ENCODE assay signal across 33 cellular contexts in genomic region chr10:58477902-58478301, GRCh38. TPM values are rescaled to one million over a fixed set of nuclear protein-coding genes. Genes with fewer than 3 reads are reported as not detected.
DNase-seq lines count a peak whose midpoint lies in the region; TF ChIP-seq lines count a peak whose summit lies in the region.
"Had no signal": no experiment of that assay in that cellular context is flagged by ENCODE, and none has a peak within 500 bp of the region (broad histone marks: within the 10 kb centered on the region; RNA-seq: fewer than 3 reads in every experiment).

No MANE protein-coding gene starts in this region.

- no peaks in the 10 kb centered on the region for H3K9me3 ChIP-seq in neural progenitor cell (ENCODE audit: low read depth)
- H3K9me3 ChIP-seq: lower lobe of right lung, suprapubic skin, upper lobe of right lung had no signal

- H3K27ac ChIP-seq in neural progenitor cell, result no peak overlapping the region
- H3K27ac ChIP-seq: epithelial cell of prostate, HL-60, KMS-11, lower lobe of right lung, parathyroid adenoma, suprapubic skin, upper lobe of right lung had no signal

- H3K4me1 ChIP-seq in neural progenitor cell, result no peaks in the 10 kb centered on the region
- H3K4me1 ChIP-seq: lower lobe of right lung, parathyroid adenoma, upper lobe of right lung had no signal

- H3K36me3 ChIP-seq in neural progenitor cell, result no peaks in the 10 kb centered on the region
- H3K36me3 ChIP-seq: lower lobe of right lung, suprapubic skin, upper lobe of right lung had no signal

- no peak overlapping the region for H3K9ac ChIP-seq in neural progenitor cell
- H3K9ac ChIP-seq: KMS-11, parathyroid adenoma had no signal

- intact Hi-C loops in CD14-positive monocyte (cut with micrococcal nuclease), result no loop called here

- H3K36me3 Mint-ChIP-seq in neural progenitor cell (no peaks in the 10 kb centered on the region), CD14-positive monocyte (no peaks in the 10 kb centered on the region)
- H3K36me3 Mint-ChIP-seq: activated naive CD4-positive, alpha-beta T cell treated with anti-CD3 and anti-CD28 coated beads, Interleukin-2, amount 50 U/mL, for 72 hours had no signal

- H3K79me2 ChIP-seq in neural progenitor cell (ENCODE audit: low read depth), result no peaks in the 10 kb centered on the region
- H3K79me2 ChIP-seq: parathyroid adenoma had no signal

- no peaks in the 10 kb centered on the region for H3K27me3 Mint-ChIP-seq in neural progenitor cell (ENCODE audit: insufficient read depth, low read depth)
- peaks cover 2 to 7% (median 3%) of the 10 kb centered on the region in 3 donors for H3K27me3 Mint-ChIP-seq in CD14-positive monocyte (ENCODE audit: low read depth in 3 of 3)

- no peaks in the 10 kb centered on the region for H3F3A ChIP-seq in neural progenitor cell (ENCODE audit: low read depth)

- no peak overlapping the region for H3K4me3 ChIP-seq in epithelial cell of proximal tubule (ENCODE audit: low read depth, low read length)
- no peak overlapping the region for H3K4me3 ChIP-seq in neural progenitor cell
- H3K4me3 ChIP-seq: coronary artery, lower lobe of right lung, suprapubic skin, upper lobe of right lung had no signal

- H3K4me3 Mint-ChIP-seq in neural progenitor cell, result no peak overlapping the region
- no peak overlapping the region for H3K4me3 Mint-ChIP-seq in CD14-positive monocyte
- H3K4me3 Mint-ChIP-seq: CD4-positive, alpha-beta T cell; neural crest cell had no signal

- peak; percentile 9 for DNase-seq in EH (ENCODE audit: low read depth)
- peak; percentile 16 to 62 for DNase-seq in NCI-H446 (lab: John Stamatoyannopoulos, UW)
- no peak for DNase-seq in epithelial cell of proximal tubule (ENCODE audit: low read depth)
- DNase-seq in neural progenitor cell (ENCODE audit: low spot score), result no peak
- no peak for DNase-seq in CD14-positive monocyte (ENCODE audit: low spot score)
- DNase-seq in activated T-cell treated with anti-CD3 and anti-CD28 coated beads, Interleukin-2, amount 50 U/mL, for 1 hour, result no peak
- DNase-seq in NCI-H1092 (lab: John Stamatoyannopoulos, UW), result no peak
- DNase-seq: activated CD4-positive, alpha-beta T cell treated with anti-CD3 and anti-CD28 coated beads for 4 hours; activated CD8-positive, alpha-beta memory T cell treated with anti-CD3 and anti-CD28 coated beads for 24 hours; activated effector memory CD4-positive, alpha-beta T cell treated with Interleukin-2 at 50 U/mL for 16 hours; activated T-cell treated with anti-CD3 and anti-CD28 coated beads for 4 hours; CD4-positive, alpha-beta T cell; DND-41; effector CD8-positive, alpha-beta T cell; foreskin melanocyte; lower lobe of right lung; NCI-H1417 treated with DMSO at 0.1 percent for 48 hours; NCI-H2029 treated with DMSO at 0.1 percent for 48 hours; NCI-H226; retina; SHP77; small intestine; stimulated activated naive CD4-positive, alpha-beta T cell treated with Interleukin-2 at 50 U/mL for 16 hours; upper lobe of right lung had no signal

- no peak overlapping the region for H2AFZ ChIP-seq in neural progenitor cell (replicated peaks)
- H2AFZ ChIP-seq: parathyroid adenoma had no signal

- H4K20me1 ChIP-seq in neural progenitor cell (ENCODE audit: low read depth), result no peaks in the 10 kb centered on the region

- TF ChIP-seq CTCF in epithelial cell of proximal tubule (conservative IDR thresholded peaks at IDR 0.05; ENCODE audit: low read depth, low read length) (peak; percentile 11), neural progenitor cell (IDR thresholded peaks at IDR 0.05) (peak; percentile 7), CD14-positive monocyte (IDR thresholded peaks at IDR 0.05) (no peak)

- H3K4me2 ChIP-seq in neural progenitor cell, result no peak overlapping the region
- H3K4me2 ChIP-seq: KMS-11 had no signal

- H3K27ac Mint-ChIP-seq in neural progenitor cell (no peak overlapping the region), CD14-positive monocyte (no peak overlapping the region)
- H3K27ac Mint-ChIP-seq: activated naive CD4-positive, alpha-beta T cell treated with anti-CD3 and anti-CD28 coated beads, Interleukin-2, amount 50 U/mL, for 72 hours; CD4-positive, alpha-beta T cell had no signal

- H3K9me3 Mint-ChIP-seq in neural progenitor cell (no peaks in the 10 kb centered on the region), CD14-positive monocyte (peaks cover 0 to 1% (median 0%) of the 10 kb centered on the region in 7 donors)
- H3K9me3 Mint-ChIP-seq: activated naive CD4-positive, alpha-beta T cell treated with anti-CD3 and anti-CD28 coated beads, Interleukin-2, amount 50 U/mL, for 72 hours; CD4-positive, alpha-beta T cell; H9; neural crest cell had no signal

- H3K4me1 Mint-ChIP-seq in neural progenitor cell, result peaks cover 14% of the 10 kb centered on the region
- H3K4me1 Mint-ChIP-seq in CD14-positive monocyte, result no peaks in the 10 kb centered on the region
- H3K4me1 Mint-ChIP-seq: neural crest cell had no signal

- no peaks in the 10 kb centered on the region for H3K27me3 ChIP-seq in neural progenitor cell
- H3K27me3 ChIP-seq: suprapubic skin, upper lobe of right lung had no signal

RNA-seq across cellular contexts. Expression of gene BICC1, which starts 34.8 kb away (rescaled TPM):
- total RNA-seq in epithelial cell of proximal tubule (103 and 150 TPM in 2 replicates), neural progenitor cell (ENCODE audit: low replicate concordance) (0.25 and 0.41 TPM in 2 replicates)
- polyA plus RNA-seq in CD14-positive monocyte, result under 1 TPM; 0.02 to 0.14 TPM
- total RNA-seq: CD4-positive, alpha-beta T cell had no signal

Comparison
In these comparisons a context has a peak if more than half of its experiments do, and no peak if none do; other contexts are left out.
1. DNase-seq: peak in EH (single experiment) and NCI-H446 (2 of 2); none in epithelial cell of proximal tubule (single experiment), neural progenitor cell (single experiment), CD14-positive monocyte (single experiment), activated T-cell treated with anti-CD3 and anti-CD28 coated beads, Interleukin-2, amount 50 U/mL, for 1 hour (single experiment) and NCI-H1092 (single experiment).
2. RNA of gene BICC1, which starts 34.8 kb away (total RNA-seq): 103 to 150 TPM in epithelial cell of proximal tubule; 0.25 to 0.41 TPM in neural progenitor cell; every median in the first group is over 10 times any median in the second.